9 cellular contexts compared by ENCODE assay signal in the genomic region with DNA sequence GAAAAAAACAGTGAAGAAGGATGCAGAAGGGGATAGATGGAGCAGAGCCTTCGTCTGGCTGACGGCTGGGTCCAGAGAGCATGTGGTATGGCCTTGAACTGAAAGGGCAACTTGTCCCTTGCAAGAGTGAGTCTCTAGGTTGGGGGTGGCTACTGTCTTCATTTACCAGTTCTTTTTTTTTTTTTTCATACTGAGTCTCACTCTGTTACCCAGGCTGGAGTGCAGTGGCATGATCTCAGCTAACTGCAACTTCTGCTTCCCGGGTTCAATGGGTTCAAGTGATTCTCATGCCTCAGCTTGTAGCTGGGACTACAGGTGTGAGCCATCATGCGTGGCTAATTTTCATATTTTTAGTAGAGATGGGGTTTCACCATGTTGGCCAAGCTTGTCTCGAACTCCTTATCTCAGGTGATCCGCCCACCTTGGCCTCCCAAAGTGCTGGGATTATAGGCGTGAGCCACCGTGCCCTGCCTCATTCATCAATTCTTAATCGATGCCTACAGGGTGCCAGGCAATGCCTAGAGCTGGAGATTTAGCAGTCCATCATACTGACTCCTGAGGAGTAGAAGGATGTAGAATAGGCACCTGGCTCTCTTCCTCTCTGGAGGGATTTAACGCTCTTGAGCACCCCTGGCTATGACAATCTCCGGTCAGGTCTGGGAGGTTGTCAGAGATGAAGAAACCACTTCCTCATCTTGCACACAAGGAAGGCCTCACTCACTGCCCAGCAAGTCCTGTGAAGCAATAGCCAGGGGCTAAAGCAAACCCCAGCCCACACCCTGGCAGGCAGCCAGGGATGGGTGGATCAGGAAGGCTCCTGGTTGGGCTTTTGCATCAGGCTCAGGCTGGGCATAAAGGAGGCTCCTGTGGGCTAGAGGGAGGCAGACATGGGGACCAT. TPM values are rescaled to one million over a fixed set of nuclear protein-coding genes. Genes with fewer than 3 reads are reported as not detected.
DNase-seq lines count a peak whose midpoint lies in the region; ATAC-seq, FAIRE-seq and TF ChIP-seq lines count a peak whose summit lies in the region.
"Had no signal": no experiment of that assay in that cellular context is flagged by ENCODE, and none has a peak within 500 bp of the region (broad histone marks: within the 10 kb centered on the region; RNA-seq: fewer than 3 reads in every experiment).

A gene with protein sequence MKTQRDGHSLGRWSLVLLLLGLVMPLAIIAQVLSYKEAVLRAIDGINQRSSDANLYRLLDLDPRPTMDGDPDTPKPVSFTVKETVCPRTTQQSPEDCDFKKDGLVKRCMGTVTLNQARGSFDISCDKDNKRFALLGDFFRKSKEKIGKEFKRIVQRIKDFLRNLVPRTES (plus strand): TSS at position 880 of the 898 bp plus-strand sequence. CDS start 17 bp downstream, at position 897.

- no peaks in the 10 kb centered on the region for H3K79me2 ChIP-seq in GM12878 (ENCODE audit: control insufficient read depth, insufficient read depth, low read length)

- H3K27me3 ChIP-seq in GM12878 (replicated peaks in 1 of 2; ENCODE audit: control insufficient read depth in 2 of 2, insufficient read depth in 2 of 2, low read length in 1 of 2) (no peaks in the 10 kb centered on the region), lung (ENCODE audit: control insufficient read depth, insufficient read depth) (no peaks in the 10 kb centered on the region)

- CTCF ChIA-PET in GM12878 (lab: Yijun Ruan, JAX): interaction anchor here (0.6 to 16.5 kb wide), 9 partner anchors 9 to 212 kb away, joined by 3 to 267 read pairs (median 4); partner anchors contain the start of gene ZNF589

- 11% methylated on average over 11 of the region's 11 CpGs for WGBS in GM12878 (ENCODE audit: insufficient coverage, insufficient replicate concordance, low lambda C conversion rate, missing lambda C conversion rate)
- 61 to 73% methylated on average over 11 of the region's 11 CpGs for WGBS in lung, 2 donors

- H3K27ac ChIP-seq in GM12878 (ENCODE audit: control insufficient read depth, insufficient read depth) (peak within 1 kb of the TSS; percentile 71), lung (ENCODE audit: low read depth in 1 of 2, low read length in 1 of 2) (peak within 1 kb of the TSS in 1 of 2 donors; percentile 21)

- no peak within 1 kb of the TSS; the same call in 1 of the 2 replicates for H3K9ac ChIP-seq in GM12878 (ENCODE audit: control insufficient read depth, insufficient read depth, low read length)

- H3K36me3 ChIP-seq in GM12878 (ENCODE audit: control insufficient read depth in 2 of 2, insufficient read depth in 2 of 2, low read length in 1 of 2): no peaks in the 10 kb centered on the region
- no peaks in the 10 kb centered on the region for H3K36me3 ChIP-seq in lung (ENCODE audit: control insufficient read depth in 2 of 2, insufficient read depth in 2 of 2, low read length in 2 of 2)

- peak; percentile 92 for DNase-seq in COLO829 (ENCODE audit: low spot score)
- peak; percentile 95 for DNase-seq in KBM-7
- DNase-seq in GM12878 (ENCODE audit: low read depth, low spot score): peak; percentile 84
- peak; percentile 79 for DNase-seq in lung (ENCODE audit: low spot score)
- DNase-seq in H54 (ENCODE audit: insufficient read length, low spot score): no peak
- no peak for DNase-seq in T-helper 1 cell
- no peak for DNase-seq in activated naive CD8-positive, alpha-beta T cell treated with anti-CD3 and anti-CD28 coated beads, Interleukin-2, amount 50 U/mL, for 24 hours
- DNase-seq: activated naive CD8-positive, alpha-beta T cell treated with anti-CD3 and anti-CD28 coated beads, Interleukin-2, amount 10 ng/mL, durations not matched to agents 7 days and 5 days had no signal

- H3K4me3 Mint-ChIP-seq in activated naive CD8-positive, alpha-beta T cell treated with anti-CD3 and anti-CD28 coated beads, Interleukin-2, amount 50 U/mL, for 24 hours: no peak within 1 kb of the TSS
- H3K4me3 Mint-ChIP-seq: activated naive CD8-positive, alpha-beta T cell treated with anti-CD3 and anti-CD28 coated beads, Interleukin-2, amount 10 ng/mL, durations not matched to agents 7 days and 5 days had no signal

- H3K4me1 Mint-ChIP-seq in activated naive CD8-positive, alpha-beta T cell treated with anti-CD3 and anti-CD28 coated beads, Interleukin-2, amount 50 U/mL, for 24 hours: peaks cover 13% of the 10 kb centered on the region

- peak; percentile 73 for ATAC-seq in GM19463 (IDR thresholded peaks at IDR 0.05; ENCODE audit: unreplicated experiment)
- peak; percentile 81 for ATAC-seq in GM12878
- peak; percentile 35 for ATAC-seq in lung (ENCODE audit: insufficient read depth, low FRiP score)
- no peak for ATAC-seq in activated naive CD8-positive, alpha-beta T cell treated with anti-CD3 and anti-CD28 coated beads, Interleukin-2, amount 50 U/mL, for 24 hours

- H3K4me2 ChIP-seq in GM12878 (ENCODE audit: control insufficient read depth, insufficient read depth): peak within 1 kb of the TSS; percentile 61

- FAIRE-seq in GM12878 (lab: Jason Lieb, UNC) (peak; percentile 91), H54 (lab: Jason Lieb, UNC) (no peak)

- intact Hi-C loops in GM12878 (cut with micrococcal nuclease; ENCODE audit: unreplicated experiment): no loop called here

- H3K27ac Mint-ChIP-seq in activated naive CD8-positive, alpha-beta T cell treated with anti-CD3 and anti-CD28 coated beads, Interleukin-2, amount 50 U/mL, for 24 hours: no peak within 1 kb of the TSS
- H3K27ac Mint-ChIP-seq: activated naive CD8-positive, alpha-beta T cell treated with anti-CD3 and anti-CD28 coated beads, Interleukin-2, amount 10 ng/mL, durations not matched to agents 7 days and 5 days had no signal

- H3K36me3 Mint-ChIP-seq in activated naive CD8-positive, alpha-beta T cell treated with anti-CD3 and anti-CD28 coated beads, Interleukin-2, amount 50 U/mL, for 24 hours (ENCODE audit: low read depth): no peaks in the 10 kb centered on the region
- H3K36me3 Mint-ChIP-seq: activated naive CD8-positive, alpha-beta T cell treated with anti-CD3 and anti-CD28 coated beads, Interleukin-2, amount 10 ng/mL, durations not matched to agents 7 days and 5 days had no signal

- H3K9me3 ChIP-seq in GM12878 (replicated peaks; ENCODE audit: control insufficient read depth, insufficient read depth, low read length) (no peaks in the 10 kb centered on the region; the same call in 2 of the 3 replicates), lung (ENCODE audit: control insufficient read depth in 2 of 2, insufficient read depth in 1 of 2, low read length in 1 of 2) (no peaks in the 10 kb centered on the region)

- no TSS peak for BruUV-seq in GM12878 (replicated peaks; lab: Mats Ljungman, UMichigan)

- TF ChIP-seq CTCF in GM12878 (IDR thresholded peaks at IDR 0.05 in 2 of 3, conservative IDR thresholded peaks at IDR 0.05 in 1 of 3; ENCODE audit: control insufficient read depth in 2 of 3, extremely low read depth in 1 of 3, insufficient read depth in 1 of 3, low read depth in 3 of 3, low read length in 3 of 3): no peak
- no peak for TF ChIP-seq CTCF in lung (IDR thresholded peaks at IDR 0.05; ENCODE audit: control extremely low read depth, extremely low read depth)

- no peaks in the 10 kb centered on the region for H4K20me1 ChIP-seq in GM12878 (ENCODE audit: control insufficient read depth, insufficient read depth)

- no peak for TF ChIP-seq RAD21 in GM12878 (IDR thresholded peaks at IDR 0.05; ENCODE audit: insufficient read depth, low read depth, low read length)

- peaks cover 61% of the 10 kb centered on the region for H3K4me1 ChIP-seq in GM12878 (ENCODE audit: control insufficient read depth, insufficient read depth, low read length)
- peaks cover 0 to 4% of the 10 kb centered on the region in 2 donors for H3K4me1 ChIP-seq in lung (ENCODE audit: control insufficient read depth in 2 of 2, insufficient read depth in 2 of 2, low read length in 2 of 2)

- no peak for TF ChIP-seq EP300 in GM12878 (IDR thresholded peaks at IDR 0.05; ENCODE audit: borderline replicate concordance in 1 of 2, control insufficient read depth in 1 of 2, low read depth in 2 of 2, low read length in 2 of 2)

- no peak within 1 kb of the TSS for H3K4me3 ChIP-seq in GM12878
- H3K4me3 ChIP-seq in lung: no peak within 1 kb of the TSS

- peak within 1 kb of the TSS; percentile 9; the same call in 1 of the 2 replicates for H2AFZ ChIP-seq in GM12878 (ENCODE audit: control insufficient read depth, low read depth, low read length)

- SMC1A ChIA-PET in GM12878 (lab: Charles Lee; ENCODE audit: uncharacterized antibody, unreplicated experiment): interaction anchor here (0.8 to 2.9 kb wide), 3 partner anchors 9 to 28 kb away, joined by 4 to 12 read pairs (median 11); partner anchors contain the start of gene ZNF589

- in situ Hi-C loops in KBM-7 (cut with MboI; ENCODE audit: low pct_unique_long_range_greater_than_20kb, low sequenced_read_pairs): no loop called here
- in situ Hi-C loops in GM12878 (cut with MboI): no loop called here

- RAD21 ChIA-PET in GM12878 (lab: Charles Lee; ENCODE audit: unreplicated experiment): interaction anchor here (0.8 to 1.2 kb wide), 2 partner anchors 8 to 35 kb away, joined by 3 to 4 read pairs; partner anchors contain the start of gene CDC25A

- peaks cover 2% of the 10 kb centered on the region for H3K27me3 Mint-ChIP-seq in activated naive CD8-positive, alpha-beta T cell treated with anti-CD3 and anti-CD28 coated beads, Interleukin-2, amount 50 U/mL, for 24 hours
- H3K27me3 Mint-ChIP-seq: activated naive CD8-positive, alpha-beta T cell treated with anti-CD3 and anti-CD28 coated beads, Interleukin-2, amount 10 ng/mL, durations not matched to agents 7 days and 5 days had no signal

- POLR2A ChIA-PET in GM12878 (lab: Charles Lee): interaction anchor here (0.6 to 1.2 kb wide), 3 partner anchors 20 to 407 kb away, joined by 3 to 4 read pairs (median 3); no protein-coding TSS in a partner anchor

- TF ChIP-seq POLR2A in GM12878 (IDR thresholded peaks at IDR 0.05; ENCODE audit: low read depth, low read length): peak; percentile 22; the same call in 1 of the 2 replicates
- no peak for TF ChIP-seq POLR2A in H54 (IDR thresholded peaks at IDR 0.05; ENCODE audit: low read depth, low read length)

- H3K9me3 Mint-ChIP-seq in activated naive CD8-positive, alpha-beta T cell treated with anti-CD3 and anti-CD28 coated beads, Interleukin-2, amount 50 U/mL, for 24 hours: no peaks in the 10 kb centered on the region
- H3K9me3 Mint-ChIP-seq: activated naive CD8-positive, alpha-beta T cell treated with anti-CD3 and anti-CD28 coated beads, Interleukin-2, amount 10 ng/mL, durations not matched to agents 7 days and 5 days had no signal

RNA-seq across cellular contexts. Expression of the gene that starts here (rescaled TPM):
- total RNA-seq in GM12878 (2013; cell fraction: nucleolus; rRNA removed): not detected in 2 replicates
- total RNA-seq in GM12878 (2014; rRNA removed) (9.8 and 11.7 TPM in 2 replicates), GM12878 (2014; rRNA removed; fragmentation: Illumina TruSeq; extraction: Trizol) (7.4 and 8.7 TPM in 2 replicates), GM12878 (2021) (7.5 and 7.8 TPM in 2 replicates), lung (1 to 10 TPM; 1.3 to 1.9 TPM)
- polyA plus RNA-seq in GM12878 (2011; ENCODE audit: low read depth): 4.9 TPM
- polyA plus RNA-seq in GM12878 (2011; rRNA removed) (0.76 and 0.86 TPM in 2 replicates), GM12878 (2014; fragmentation: Illumina TruSeq; extraction: Trizol) (2.3 and 6.9 TPM in 2 replicates), GM12878 (2014; fragmentation: Nextera tagmentation; extraction: Ambion mirVana) (10 to 100 TPM; 25.4 to 34.3 TPM), GM12878 (2014; rRNA removed) (10.4 and 10.9 TPM in 2 replicates), GM12878 (2016; fragmentation: Nextera tagmentation; extraction: Ambion mirVana) (1 to 10 TPM; 3.4 to 3.7 TPM), lung (1 to 10 TPM; 1.5 to 5.5 TPM)
- polyA plus RNA-seq in GM12878 (2011; cell fraction: cytosol; rRNA removed): 0.88 and 2.0 TPM in 2 replicates
- 0.56 and 0.93 TPM in 2 replicates for polyA plus RNA-seq in GM12878 (2011; cell fraction: nucleus; rRNA removed)
- 6.8 and 12.9 TPM in 2 replicates for polyA plus RNA-seq in GM12878 (2012)
- 0.41 and 1.1 TPM in 2 replicates for polyA minus RNA-seq in GM12878 (2011; rRNA and poly(A)+ RNA removed)
- polyA minus RNA-seq in GM12878 (2011; cell fraction: cytosol; rRNA and poly(A)+ RNA removed): not detected in 2 replicates
- not detected in 2 replicates for polyA minus RNA-seq in GM12878 (2011; cell fraction: nucleus; rRNA and poly(A)+ RNA removed)
- total RNA-seq: activated naive CD8-positive, alpha-beta T cell treated with anti-CD3 and anti-CD28 coated beads, Interleukin-2, amount 10 ng/mL, durations not matched to agents 7 days and 5 days had no signal

Comparison
In these comparisons a context has a peak if more than half of its experiments do, and no peak if none do; other contexts are left out.
1. DNase-seq: peak in COLO829 (single experiment), KBM-7 (single experiment), GM12878 (single experiment) and lung (single experiment); none in H54 (single experiment), T-helper 1 cell (0 of 5) and activated naive CD8-positive, alpha-beta T cell treated with anti-CD3 and anti-CD28 coated beads, Interleukin-2, amount 50 U/mL, for 24 hours (single experiment).